In genomic region chr6:57305112-57305511, GRCh38 we compare ENCODE assay signal across 1 cellular context.
TF ChIP-seq lines count a peak whose summit lies in the region.

No MANE protein-coding gene starts in this region.

TF ChIP-seq in HepG2, 621 proteins besides CTCF, POLR2A, EP300 and RAD21:
- TF ChIP-seq NFE2L1 (CRISPR knock-in tag; IDR thresholded peaks at IDR 0.05; ENCODE audit: borderline replicate concordance) (no peak), ATF7 (IDR thresholded peaks at IDR 0.05) (peak; percentile 36; the same call in 1 of the 2 replicates), ATF7 (CRISPR knock-in tag; IDR thresholded peaks at IDR 0.05) (no peak)
TF ChIP-seq in HepG2: peak in this region for 1.
